Comparison of ENCODE assay signal across 14 cellular contexts in genomic region chr11:12112731-12113130, GRCh38. TPM values are rescaled to one million over a fixed set of nuclear protein-coding genes. Genes with fewer than 3 reads are reported as not detected.
DNase-seq lines count a peak whose midpoint lies in the region; ATAC-seq and TF ChIP-seq lines count a peak whose summit lies in the region.
"Had no signal": no experiment of that assay in that cellular context is flagged by ENCODE, and none has a peak within 500 bp of the region (broad histone marks: within the 10 kb centered on the region; RNA-seq: fewer than 3 reads in every experiment).

No MANE protein-coding gene starts in this region.

- no peak for TF ChIP-seq POLR2A in erythroblast (IDR thresholded peaks at IDR 0.05; ENCODE audit: low read length)

- peak overlapping the region; percentile 21 for H3K4me3 Mint-ChIP-seq in CD4-positive, alpha-beta T cell

- CTCF ChIA-PET in CD4-positive, alpha-beta T cell (lab: Charles Lee): no interaction called here
- CTCF ChIA-PET in RWPE1 (lab: Yijun Ruan, JAX): interaction anchor here (0.6 to 0.7 kb wide), 2 partner anchors 65 to 129 kb away, joined by 3 read pairs; no protein-coding TSS in a partner anchor

- H3K27ac Mint-ChIP-seq in CD4-positive, alpha-beta T cell: no peak overlapping the region

- POLR2A ChIA-PET in CD4-positive, alpha-beta T cell (lab: Charles Lee): no interaction called here
- POLR2A ChIA-PET in RWPE1 (lab: Yijun Ruan, JAX; ENCODE audit: low non-redundant PET): no interaction called here

- H3K27me3 ChIP-seq in CD4-positive, alpha-beta T cell (ENCODE audit: control insufficient read depth, insufficient read depth, low read length): no peaks in the 10 kb centered on the region
- H3K27me3 ChIP-seq in rectal smooth muscle tissue (ENCODE audit: control insufficient read depth, insufficient read depth, low read length): no peaks in the 10 kb centered on the region

- no peak for DNase-seq in CD4-positive, alpha-beta T cell
- no peak for DNase-seq in RWPE1 (ENCODE audit: low spot score)
- no peak for DNase-seq in epithelial cell of prostate (ENCODE audit: low read depth, low spot score)
- no peak for DNase-seq in erythroblast (lab: John Stamatoyannopoulos, UW)
- DNase-seq in stimulated activated CD4-positive, alpha-beta T cell treated with anti-CD3 and anti-CD28 coated beads, Interleukin-4, amount 100 ng/mL, for 24 hours: no peak
- DNase-seq in posterior vena cava (ENCODE audit: low spot score): no peak
- DNase-seq: naive thymus-derived CD4-positive, alpha-beta T cell; NCI-H1048; NCI-H446; RPMI8226; small intestine; WERI-Rb-1 had no signal

- intact Hi-C loops in CD4-positive, alpha-beta T cell (cut with DNase I, micrococcal nuclease): loop anchor here (5.0 to 10.0 kb wide), 3 partner anchors 85 to 1552 kb away; partner anchors contain the start of gene FAR1 (in 1 of the 2)
- intact Hi-C loops in posterior vena cava (cut with DNase I): loop anchor here in 1 of 2 donors (10.0 kb wide), 1 partner anchor 52 kb away; no protein-coding TSS in a partner anchor

- H3K9me3 ChIP-seq in CD4-positive, alpha-beta T cell (ENCODE audit: control insufficient read depth, low read length): no peaks in the 10 kb centered on the region

- no peak overlapping the region for H3K9ac ChIP-seq in rectal smooth muscle tissue (ENCODE audit: low read length)

- no peak overlapping the region for H3K27ac ChIP-seq in CD4-positive, alpha-beta T cell (ENCODE audit: low read depth, low read length)
- H3K27ac ChIP-seq in RWPE1 (peak overlapping the region; percentile 46), epithelial cell of prostate (peak overlapping the region; percentile 88), rectal smooth muscle tissue (ENCODE audit: low read depth, low read length) (peak overlapping the region; percentile 91)
- H3K27ac ChIP-seq: WERI-Rb-1 had no signal

- H3K9me3 Mint-ChIP-seq in CD4-positive, alpha-beta T cell: no peaks in the 10 kb centered on the region
- H3K9me3 Mint-ChIP-seq: naive thymus-derived CD4-positive, alpha-beta T cell had no signal

- ATAC-seq in CD4-positive, alpha-beta T cell (ENCODE audit: poor library complexity): no peak
- no peak for ATAC-seq in GM19351 (IDR thresholded peaks at IDR 0.05; ENCODE audit: unreplicated experiment)
- ATAC-seq: naive thymus-derived CD4-positive, alpha-beta T cell had no signal

- no peaks in the 10 kb centered on the region for H3K36me3 Mint-ChIP-seq in CD4-positive, alpha-beta T cell (ENCODE audit: low read depth)

- no peak for TF ChIP-seq CTCF in CD4-positive, alpha-beta T cell (IDR thresholded peaks at IDR 0.05)
- TF ChIP-seq CTCF in RWPE1 (conservative IDR thresholded peaks at IDR 0.05; ENCODE audit: low read depth): no peak

- no peaks in the 10 kb centered on the region for H3K27me3 Mint-ChIP-seq in CD4-positive, alpha-beta T cell
- H3K27me3 Mint-ChIP-seq: naive thymus-derived CD4-positive, alpha-beta T cell had no signal

- H3K4me1 Mint-ChIP-seq in CD4-positive, alpha-beta T cell (ENCODE audit: low read depth): peaks cover 33% of the 10 kb centered on the region

- no peak overlapping the region for H3K4me3 ChIP-seq in rectal smooth muscle tissue (ENCODE audit: low read length)

- H3K4me1 ChIP-seq in rectal smooth muscle tissue (ENCODE audit: control insufficient read depth, insufficient read depth, low read length): peaks cover 21% of the 10 kb centered on the region

- no peaks in the 10 kb centered on the region for H3K36me3 ChIP-seq in rectal smooth muscle tissue (ENCODE audit: control insufficient read depth, insufficient read depth, low read length)
- H3K36me3 ChIP-seq: WERI-Rb-1 had no signal

RNA-seq across cellular contexts. Expression of gene MICAL2, which starts 2.3 kb away (rescaled TPM):
- total RNA-seq in CD4-positive, alpha-beta T cell: 10 to 100 TPM; 12.8 to 14.1 TPM
- total RNA-seq in posterior vena cava: 100 to 1,000 TPM; 151 to 231 TPM

Comparison
In these comparisons a context has a peak if more than half of its experiments do, and no peak if none do; other contexts are left out.
1. RNA of gene MICAL2, which starts 2.3 kb away (total RNA-seq): 151 to 231 TPM in posterior vena cava; 12.8 to 14.1 TPM in CD4-positive, alpha-beta T cell; every median in the first group is over 10 times any median in the second.